In genomic region chr16:23452572-23453337, GRCh38 we compare ENCODE assay signal across 8 cellular contexts. TPM values are rescaled to one million over a fixed set of nuclear protein-coding genes. Genes with fewer than 3 reads are reported as not detected.
DNase-seq lines count a peak whose midpoint lies in the region; ATAC-seq and TF ChIP-seq lines count a peak whose summit lies in the region.

Gene COG7, minus strand, starts transcription at chr16:23453189. Its CDS starts 195 bp downstream, at chr16:23452994.

- H3K27me3 ChIP-seq in DND-41 (ENCODE audit: insufficient read depth, low read length, poor library complexity) = no peaks in the 10 kb centered on the region
- no peaks in the 10 kb centered on the region for H3K27me3 ChIP-seq in GM23248 (replicated peaks; ENCODE audit: insufficient read depth)
- no peaks in the 10 kb centered on the region for H3K27me3 ChIP-seq in SJSA1 (replicated peaks)
- H3K27me3 ChIP-seq in neural cell (ENCODE audit: insufficient read depth, low read depth, low read length) = no peaks in the 10 kb centered on the region

- H3K4me3 Mint-ChIP-seq in stimulated activated naive CD8-positive, alpha-beta T cell treated with anti-CD3 and anti-CD28 coated beads, Interleukin-15, Interleukin-2, amounts not matched to agents 100 ng/mL and 50 ng/mL, for 24 hours = peak within 1 kb of the TSS; percentile 93

- H3K4me1 ChIP-seq in DND-41 (ENCODE audit: insufficient read depth, low read length) = peaks cover 33% of the 10 kb centered on the region
- H3K4me1 ChIP-seq in GM23248 (ENCODE audit: insufficient read depth) = peaks cover 16% of the 10 kb centered on the region
- H3K4me1 ChIP-seq in SJSA1 (replicated peaks) = peaks cover 19% of the 10 kb centered on the region

- H4K20me1 ChIP-seq in DND-41 (ENCODE audit: insufficient read depth, low read length) (no peaks in the 10 kb centered on the region), GM23248 (ENCODE audit: insufficient read depth) (no peaks in the 10 kb centered on the region), neural cell (ENCODE audit: insufficient read depth) (no peaks in the 10 kb centered on the region)

- TF ChIP-seq EP300 in neural cell (conservative IDR thresholded peaks at IDR 0.05; ENCODE audit: poor library complexity, severe bottlenecking) = peak; percentile 31

- peak within 1 kb of the TSS; percentile 91 for H3K27ac Mint-ChIP-seq in stimulated activated naive CD8-positive, alpha-beta T cell treated with anti-CD3 and anti-CD28 coated beads, Interleukin-15, Interleukin-2, amounts not matched to agents 100 ng/mL and 50 ng/mL, for 24 hours

- H3K4me3 ChIP-seq in DND-41 (ENCODE audit: low read depth in 1 of 2, low read length in 2 of 2) (peak within 1 kb of the TSS; percentile 72 to 75), GM23248 (peak within 1 kb of the TSS; percentile 97), SJSA1 (peak within 1 kb of the TSS; percentile 74), fibroblast of villous mesenchyme (ENCODE audit: low read depth, low read length) (peak within 1 kb of the TSS; percentile 69), neural cell (ENCODE audit: low read length) (peak within 1 kb of the TSS; percentile 93)

- H3K4me2 ChIP-seq in DND-41 (ENCODE audit: insufficient read depth, low read length) (peak within 1 kb of the TSS; percentile 93), GM23248 (ENCODE audit: unreplicated experiment) (peak within 1 kb of the TSS; percentile 87), neural cell (ENCODE audit: low read length) (peak within 1 kb of the TSS; percentile 78)

- H2AFZ ChIP-seq in DND-41 (ENCODE audit: low read depth, low read length) (peak within 1 kb of the TSS; percentile 82), GM23248 (peak within 1 kb of the TSS; percentile 96), neural cell (ENCODE audit: low read depth, low read length) (peak within 1 kb of the TSS; percentile 90)

- DNase-seq in DND-41 (peak; percentile 87), GM23248 (peak; percentile 96), LoVo (ENCODE audit: low spot score) (peak; percentile 88), SJSA1 (ENCODE audit: low read depth in 1 of 2, low spot score in 2 of 2) (peak; percentile 89 to 92), fibroblast of villous mesenchyme (ENCODE audit: low read depth) (peak; percentile 92)
- peak; percentile 73 for DNase-seq in activated gamma-delta T cell treated with anti-CD3 and anti-CD28 coated beads, Interleukin-2, amount 50 U/mL, for 16 hours (ENCODE audit: low read depth)

- H3F3A ChIP-seq in GM23248 (ENCODE audit: insufficient read depth) = no peaks in the 10 kb centered on the region
- H3F3A ChIP-seq in neural cell (ENCODE audit: insufficient read depth, low read length, poor library complexity, severe bottlenecking) = peaks cover 5% of the 10 kb centered on the region

- H3K79me2 ChIP-seq in DND-41 (ENCODE audit: insufficient read depth, low read length) = peaks cover 34% of the 10 kb centered on the region
- peaks cover 61% of the 10 kb centered on the region for H3K79me2 ChIP-seq in GM23248 (ENCODE audit: insufficient read depth)
- peaks cover 12% of the 10 kb centered on the region for H3K79me2 ChIP-seq in neural cell (replicated peaks; ENCODE audit: insufficient read depth, low read length)

- in situ Hi-C loops in GM23248 (cut with MboI) = no loop called here

- H3K27ac ChIP-seq in DND-41 (ENCODE audit: low read length) (peak within 1 kb of the TSS; percentile 85), GM23248 (peak within 1 kb of the TSS; percentile 78), SJSA1 (peak within 1 kb of the TSS; percentile 45), neural cell (ENCODE audit: low read length) (peak within 1 kb of the TSS; percentile 59)

- 0 to 1% methylated on average over 57 of the region's 57 CpGs for WGBS in GM23248 (ENCODE audit: low coverage in 1 of 2, low lambda C conversion rate in 2 of 2, missing lambda C conversion rate in 2 of 2), 2 experiments

- ATAC-seq in DND-41 (ENCODE audit: insufficient read depth, low read depth) = peak; percentile 90

- H3K9me3 Mint-ChIP-seq in stimulated activated naive CD8-positive, alpha-beta T cell treated with anti-CD3 and anti-CD28 coated beads, Interleukin-15, Interleukin-2, amounts not matched to agents 100 ng/mL and 50 ng/mL, for 24 hours = no peaks in the 10 kb centered on the region

- H3K27me3 Mint-ChIP-seq in stimulated activated naive CD8-positive, alpha-beta T cell treated with anti-CD3 and anti-CD28 coated beads, Interleukin-15, Interleukin-2, amounts not matched to agents 100 ng/mL and 50 ng/mL, for 24 hours = no peaks in the 10 kb centered on the region

- no peaks in the 10 kb centered on the region; the same call in 1 of the 2 replicates for H3K36me3 ChIP-seq in DND-41 (ENCODE audit: insufficient read depth, low read length)
- no peaks in the 10 kb centered on the region for H3K36me3 ChIP-seq in GM23248 (ENCODE audit: low read depth)
- peaks cover 3% of the 10 kb centered on the region; the same call in 1 of the 2 replicates for H3K36me3 ChIP-seq in SJSA1
- no peaks in the 10 kb centered on the region for H3K36me3 ChIP-seq in neural cell (ENCODE audit: insufficient read depth, low read length)

- TF ChIP-seq CTCF in DND-41 (IDR thresholded peaks at IDR 0.05; ENCODE audit: borderline replicate concordance, extremely low read depth, low read length, poor library complexity, severe bottlenecking) = no peak
- TF ChIP-seq CTCF in fibroblast of villous mesenchyme (IDR thresholded peaks at IDR 0.05; ENCODE audit: insufficient read depth, low read depth, low read length) = no peak
- TF ChIP-seq CTCF in neural cell (IDR thresholded peaks at IDR 0.05; ENCODE audit: poor library complexity, severe bottlenecking) = no peak

- peaks cover 30% of the 10 kb centered on the region for H3K4me1 Mint-ChIP-seq in stimulated activated naive CD8-positive, alpha-beta T cell treated with anti-CD3 and anti-CD28 coated beads, Interleukin-15, Interleukin-2, amounts not matched to agents 100 ng/mL and 50 ng/mL, for 24 hours (ENCODE audit: low read depth)

- H3K36me3 Mint-ChIP-seq in stimulated activated naive CD8-positive, alpha-beta T cell treated with anti-CD3 and anti-CD28 coated beads, Interleukin-15, Interleukin-2, amounts not matched to agents 100 ng/mL and 50 ng/mL, for 24 hours (ENCODE audit: low read depth) = no peaks in the 10 kb centered on the region

- H3K9me3 ChIP-seq in DND-41 (ENCODE audit: insufficient read depth, low read length, severe bottlenecking) (no peaks in the 10 kb centered on the region), GM23248 (ENCODE audit: low read depth) (no peaks in the 10 kb centered on the region), SJSA1 (replicated peaks) (no peaks in the 10 kb centered on the region), neural cell (ENCODE audit: low read length) (no peaks in the 10 kb centered on the region)

- TF ChIP-seq RAD21 in neural cell (conservative IDR thresholded peaks at IDR 0.05) = no peak

- H3K9me2 ChIP-seq in GM23248 (ENCODE audit: insufficient read depth) = no peaks in the 10 kb centered on the region
- no peaks in the 10 kb centered on the region for H3K9me2 ChIP-seq in neural cell (ENCODE audit: insufficient read depth, low read length)

- H3K9ac ChIP-seq in DND-41 (ENCODE audit: low read depth, low read length) (peak within 1 kb of the TSS; percentile 80), GM23248 (peak within 1 kb of the TSS; percentile 92), neural cell (ENCODE audit: low read length) (peak within 1 kb of the TSS; percentile 72)

TF ChIP-seq in neural cell, 6 proteins besides CTCF, POLR2A, EP300 and RAD21:
- TF ChIP-seq MXI1 (conservative IDR thresholded peaks at IDR 0.05; ENCODE audit: poor library complexity, severe bottlenecking) (peak; percentile 92), SMC3 (conservative IDR thresholded peaks at IDR 0.05; ENCODE audit: poor library complexity) (peak; percentile 23), EZH2 (IDR thresholded peaks at IDR 0.05; ENCODE audit: borderline replicate concordance, insufficient read depth, low read length, poor library complexity, severe bottlenecking) (no peak), POLR2AphosphoS5 (IDR thresholded peaks at IDR 0.05) (peak; percentile 71), REST (IDR thresholded peaks at IDR 0.05; ENCODE audit: borderline replicate concordance) (no peak), TAF1 (IDR thresholded peaks at IDR 0.05; ENCODE audit: low read depth) (no peak)

RNA-seq across cellular contexts. Expression of gene COG7, which starts in this region (rescaled TPM):
- total RNA-seq in GM23248 (2014; rRNA removed; shearing (Covaris generic)) = 15.6 and 16.3 TPM in 2 replicates
- polyA plus RNA-seq in GM23248 (2016; fragmentation: Nextera tagmentation; extraction: Ambion mirVana) = 13.5 and 14.6 TPM in 2 replicates
- 10.9 and 16.1 TPM in 2 replicates for total RNA-seq in SJSA1 (2014; rRNA removed; shearing (Covaris generic))
- total RNA-seq in fibroblast of villous mesenchyme = 23.5 and 29.4 TPM in 2 replicates
- 16.1 and 16.2 TPM in 2 replicates for polyA plus RNA-seq in neural cell
- 20.1 and 23.9 TPM in 2 replicates for polyA minus RNA-seq in neural cell

Comparison
In these comparisons a context has a peak if more than half of its experiments do, and no peak if none do; other contexts are left out.
1. Peak in every context shown above with its lines: DNase-seq, ATAC-seq, H3K4me3 ChIP-seq and H3K27ac ChIP-seq.